1 cellular context compared by ENCODE assay signal in the genomic region with DNA sequence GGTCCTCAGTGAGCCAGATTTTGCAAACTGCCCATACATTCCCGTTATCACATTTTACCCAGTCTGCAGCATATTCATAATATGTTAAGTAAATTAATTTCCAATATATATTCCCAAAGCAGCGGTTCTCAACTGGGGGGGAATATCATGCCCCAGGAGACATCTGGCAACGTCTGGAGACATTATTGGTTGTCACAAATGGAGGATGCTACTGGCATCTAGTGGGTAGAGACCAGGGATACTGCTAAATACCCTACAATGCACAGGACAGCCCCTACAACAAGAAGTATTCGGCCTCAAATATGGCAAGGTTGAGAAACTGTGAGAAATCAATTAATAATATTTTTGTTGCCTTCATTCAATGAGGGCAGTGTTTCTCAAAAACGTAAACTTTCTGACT.
TF ChIP-seq lines count a peak whose summit lies in the region.

No MANE protein-coding gene starts in this region.

TF ChIP-seq in H1, 55 proteins besides CTCF, POLR2A, EP300 and RAD21 (continued from another document):
- TF ChIP-seq, protein P1, sequence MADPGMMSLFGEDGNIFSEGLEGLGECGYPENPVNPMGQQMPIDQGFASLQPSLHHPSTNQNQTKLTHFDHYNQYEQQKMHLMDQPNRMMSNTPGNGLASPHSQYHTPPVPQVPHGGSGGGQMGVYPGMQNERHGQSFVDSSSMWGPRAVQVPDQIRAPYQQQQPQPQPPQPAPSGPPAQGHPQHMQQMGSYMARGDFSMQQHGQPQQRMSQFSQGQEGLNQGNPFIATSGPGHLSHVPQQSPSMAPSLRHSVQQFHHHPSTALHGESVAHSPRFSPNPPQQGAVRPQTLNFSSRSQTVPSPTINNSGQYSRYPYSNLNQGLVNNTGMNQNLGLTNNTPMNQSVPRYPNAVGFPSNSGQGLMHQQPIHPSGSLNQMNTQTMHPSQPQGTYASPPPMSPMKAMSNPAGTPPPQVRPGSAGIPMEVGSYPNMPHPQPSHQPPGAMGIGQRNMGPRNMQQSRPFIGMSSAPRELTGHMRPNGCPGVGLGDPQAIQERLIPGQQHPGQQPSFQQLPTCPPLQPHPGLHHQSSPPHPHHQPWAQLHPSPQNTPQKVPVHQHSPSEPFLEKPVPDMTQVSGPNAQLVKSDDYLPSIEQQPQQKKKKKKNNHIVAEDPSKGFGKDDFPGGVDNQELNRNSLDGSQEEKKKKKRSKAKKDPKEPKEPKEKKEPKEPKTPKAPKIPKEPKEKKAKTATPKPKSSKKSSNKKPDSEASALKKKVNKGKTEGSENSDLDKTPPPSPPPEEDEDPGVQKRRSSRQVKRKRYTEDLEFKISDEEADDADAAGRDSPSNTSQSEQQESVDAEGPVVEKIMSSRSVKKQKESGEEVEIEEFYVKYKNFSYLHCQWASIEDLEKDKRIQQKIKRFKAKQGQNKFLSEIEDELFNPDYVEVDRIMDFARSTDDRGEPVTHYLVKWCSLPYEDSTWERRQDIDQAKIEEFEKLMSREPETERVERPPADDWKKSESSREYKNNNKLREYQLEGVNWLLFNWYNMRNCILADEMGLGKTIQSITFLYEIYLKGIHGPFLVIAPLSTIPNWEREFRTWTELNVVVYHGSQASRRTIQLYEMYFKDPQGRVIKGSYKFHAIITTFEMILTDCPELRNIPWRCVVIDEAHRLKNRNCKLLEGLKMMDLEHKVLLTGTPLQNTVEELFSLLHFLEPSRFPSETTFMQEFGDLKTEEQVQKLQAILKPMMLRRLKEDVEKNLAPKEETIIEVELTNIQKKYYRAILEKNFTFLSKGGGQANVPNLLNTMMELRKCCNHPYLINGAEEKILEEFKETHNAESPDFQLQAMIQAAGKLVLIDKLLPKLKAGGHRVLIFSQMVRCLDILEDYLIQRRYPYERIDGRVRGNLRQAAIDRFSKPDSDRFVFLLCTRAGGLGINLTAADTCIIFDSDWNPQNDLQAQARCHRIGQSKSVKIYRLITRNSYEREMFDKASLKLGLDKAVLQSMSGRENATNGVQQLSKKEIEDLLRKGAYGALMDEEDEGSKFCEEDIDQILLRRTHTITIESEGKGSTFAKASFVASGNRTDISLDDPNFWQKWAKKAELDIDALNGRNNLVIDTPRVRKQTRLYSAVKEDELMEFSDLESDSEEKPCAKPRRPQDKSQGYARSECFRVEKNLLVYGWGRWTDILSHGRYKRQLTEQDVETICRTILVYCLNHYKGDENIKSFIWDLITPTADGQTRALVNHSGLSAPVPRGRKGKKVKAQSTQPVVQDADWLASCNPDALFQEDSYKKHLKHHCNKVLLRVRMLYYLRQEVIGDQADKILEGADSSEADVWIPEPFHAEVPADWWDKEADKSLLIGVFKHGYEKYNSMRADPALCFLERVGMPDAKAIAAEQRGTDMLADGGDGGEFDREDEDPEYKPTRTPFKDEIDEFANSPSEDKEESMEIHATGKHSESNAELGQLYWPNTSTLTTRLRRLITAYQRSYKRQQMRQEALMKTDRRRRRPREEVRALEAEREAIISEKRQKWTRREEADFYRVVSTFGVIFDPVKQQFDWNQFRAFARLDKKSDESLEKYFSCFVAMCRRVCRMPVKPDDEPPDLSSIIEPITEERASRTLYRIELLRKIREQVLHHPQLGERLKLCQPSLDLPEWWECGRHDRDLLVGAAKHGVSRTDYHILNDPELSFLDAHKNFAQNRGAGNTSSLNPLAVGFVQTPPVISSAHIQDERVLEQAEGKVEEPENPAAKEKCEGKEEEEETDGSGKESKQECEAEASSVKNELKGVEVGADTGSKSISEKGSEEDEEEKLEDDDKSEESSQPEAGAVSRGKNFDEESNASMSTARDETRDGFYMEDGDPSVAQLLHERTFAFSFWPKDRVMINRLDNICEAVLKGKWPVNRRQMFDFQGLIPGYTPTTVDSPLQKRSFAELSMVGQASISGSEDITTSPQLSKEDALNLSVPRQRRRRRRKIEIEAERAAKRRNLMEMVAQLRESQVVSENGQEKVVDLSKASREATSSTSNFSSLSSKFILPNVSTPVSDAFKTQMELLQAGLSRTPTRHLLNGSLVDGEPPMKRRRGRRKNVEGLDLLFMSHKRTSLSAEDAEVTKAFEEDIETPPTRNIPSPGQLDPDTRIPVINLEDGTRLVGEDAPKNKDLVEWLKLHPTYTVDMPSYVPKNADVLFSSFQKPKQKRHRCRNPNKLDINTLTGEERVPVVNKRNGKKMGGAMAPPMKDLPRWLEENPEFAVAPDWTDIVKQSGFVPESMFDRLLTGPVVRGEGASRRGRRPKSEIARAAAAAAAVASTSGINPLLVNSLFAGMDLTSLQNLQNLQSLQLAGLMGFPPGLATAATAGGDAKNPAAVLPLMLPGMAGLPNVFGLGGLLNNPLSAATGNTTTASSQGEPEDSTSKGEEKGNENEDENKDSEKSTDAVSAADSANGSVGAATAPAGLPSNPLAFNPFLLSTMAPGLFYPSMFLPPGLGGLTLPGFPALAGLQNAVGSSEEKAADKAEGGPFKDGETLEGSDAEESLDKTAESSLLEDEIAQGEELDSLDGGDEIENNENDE (IDR thresholded peaks at IDR 0.05; ENCODE audit: insufficient replicate concordance, low read length), result no peak
